In genomic region chrX:47806415-47807404, GRCh38 we compare ENCODE assay signal across 8 cellular contexts. TPM values are rescaled to one million over a fixed set of nuclear protein-coding genes. Genes with fewer than 3 reads are reported as not detected.
DNase-seq lines count a peak whose midpoint lies in the region; ATAC-seq and TF ChIP-seq lines count a peak whose summit lies in the region.
"Not testable (repeated sequence)": the region's sequence is repeated elsewhere in the genome, so short reads cannot be mapped to it uniquely, and the experiment has no call there.

No MANE protein-coding gene starts in this region.

- H3T11ph ChIP-seq in H9 (ENCODE audit: low read length) = not testable (repeated sequence)

- not testable (repeated sequence) for H2BK120ac ChIP-seq in H9 (ENCODE audit: low read depth, low read length, poor library complexity, severe bottlenecking); neuronal stem cell (ENCODE audit: low read depth, low read length)

- peak overlapping the region in 1 of 2 experiments; percentile 40; a peak in 1 of 5 replicates for H3K4me3 Mint-ChIP-seq in H9

- H3K23ac ChIP-seq in H9 (ENCODE audit: insufficient read length, low read depth, low read length); neuronal stem cell (ENCODE audit: low read depth, low read length, poor library complexity): not testable (repeated sequence)

- not testable (repeated sequence) for H2BK20ac ChIP-seq in H9 (ENCODE audit: low read depth, low read length, poor library complexity, severe bottlenecking)

- H3K14ac ChIP-seq in H9 (ENCODE audit: insufficient read depth, low read length) = peak overlapping the region; percentile 85; the same call in 1 of the 2 replicates
- not testable (repeated sequence) for H3K14ac ChIP-seq in neuronal stem cell (ENCODE audit: low read length)

- H3K18ac ChIP-seq in H9 (ENCODE audit: insufficient read length, low read depth, low read length) = peak overlapping the region; percentile 75
- peak overlapping the region; percentile 38 for H3K18ac ChIP-seq in neuronal stem cell (ENCODE audit: low read length)

- not testable (repeated sequence) for H3K9ac ChIP-seq in H9 (ENCODE audit: extremely low read depth, insufficient read length, low read length); neuronal stem cell (ENCODE audit: low read depth, low read length, poor library complexity)

- H4K8ac ChIP-seq in H9 (replicated peaks; ENCODE audit: insufficient read length, low read depth, low read length) = not testable (repeated sequence)
- H4K8ac ChIP-seq in neuronal stem cell (ENCODE audit: low read depth, low read length) = peak overlapping the region; percentile 17

- not testable (repeated sequence) for H3K79me1 ChIP-seq in H9 (ENCODE audit: insufficient read depth, low read depth, low read length, poor library complexity, severe bottlenecking); neuronal stem cell (ENCODE audit: low read depth, low read length)

- not testable (repeated sequence) for H3K36me3 ChIP-seq in ectodermal cell (ENCODE audit: control insufficient read depth, insufficient read depth, low read length); cardiac muscle cell; neuronal stem cell (replicated peaks in 1 of 2; ENCODE audit: control insufficient read depth in 2 of 2, insufficient read depth in 2 of 2, low read length in 2 of 2); upper lobe of right lung

- H3K4me1 Mint-ChIP-seq in H9 = peaks cover 15 to 22% of the 10 kb centered on the region in 2 experiments

- H2AFZ ChIP-seq in H9 (ENCODE audit: low read length) = not testable (repeated sequence)
- peak overlapping the region; percentile 68 for H2AFZ ChIP-seq in neuronal stem cell (ENCODE audit: low read length)

- H3K9me3 Mint-ChIP-seq in H9 = peaks cover 50 to 53% of the 10 kb centered on the region in 2 experiments

- not testable (repeated sequence) for H2AK5ac ChIP-seq in H9 (ENCODE audit: insufficient read length, low read length); neuronal stem cell (ENCODE audit: low read depth, low read length)

- H2BK12ac ChIP-seq in H9 (ENCODE audit: insufficient read length, low read depth, low read length); neuronal stem cell (ENCODE audit: low read length): not testable (repeated sequence)

- peak; percentile 51 for TF ChIP-seq CTCF in H9 (conservative IDR thresholded peaks at IDR 0.05)
- not testable (repeated sequence) for TF ChIP-seq CTCF in cardiac muscle cell (IDR thresholded peaks at IDR 0.05; ENCODE audit: low read depth, low read length); upper lobe of right lung (IDR thresholded peaks at IDR 0.05)

- ATAC-seq in SK-N-SH treated with all-trans-retinoic acid at 6 μM for 48 hours (peak; percentile 42; the same call in 1 of the 3 replicates), upper lobe of right lung (peak; percentile 36)

- not testable (repeated sequence) for H4K20me1 ChIP-seq in H9 (ENCODE audit: control insufficient read depth, insufficient read depth, insufficient read length)

- not testable (repeated sequence) for H4K91ac ChIP-seq in H9 (ENCODE audit: insufficient read length, low read depth, low read length); neuronal stem cell (ENCODE audit: low read depth, low read length, poor library complexity)

- peak overlapping the region; percentile 72 to 96 (median 83); a peak in 6 of 7 replicates for H3K27ac Mint-ChIP-seq in H9

- peaks cover 2 to 12% (median 6%) of the 10 kb centered on the region in 3 experiments; a peak in 4 of 7 replicates for H3K36me3 Mint-ChIP-seq in H9 (ENCODE audit: insufficient read depth in 1 of 3, low read depth in 3 of 3)

- not testable (repeated sequence) for H3K27me3 Mint-ChIP-seq in H9 (ENCODE audit: low read depth)

- not testable (repeated sequence) for H3K4me1 ChIP-seq in H9 (ENCODE audit: insufficient read depth, low read length); ectodermal cell (ENCODE audit: control insufficient read depth, insufficient read depth, low read length); cardiac muscle cell (ENCODE audit: low read depth); neuronal stem cell (ENCODE audit: control insufficient read depth in 2 of 2, insufficient read depth in 1 of 2, low read depth in 1 of 2, low read length in 2 of 2); upper lobe of right lung

- H3K27me3 ChIP-seq in H9 (ENCODE audit: insufficient read depth, low read length); ectodermal cell (ENCODE audit: control insufficient read depth, insufficient read depth, low read length, poor library complexity, severe bottlenecking); cardiac muscle cell; neuronal stem cell (ENCODE audit: control insufficient read depth in 3 of 3, insufficient read depth in 3 of 3, low read depth in 1 of 3, low read length in 3 of 3); upper lobe of right lung: not testable (repeated sequence)

- H3K27ac ChIP-seq in H9 (ENCODE audit: insufficient read length, low read depth, low read length); upper lobe of right lung: not testable (repeated sequence)
- H3K27ac ChIP-seq in ectodermal cell (ENCODE audit: insufficient read depth, low read depth, low read length, poor library complexity, severe bottlenecking) = peak overlapping the region; percentile 67
- H3K27ac ChIP-seq in cardiac muscle cell = peak overlapping the region; percentile 73
- peak overlapping the region; percentile 73 for H3K27ac ChIP-seq in neuronal stem cell (replicated peaks; ENCODE audit: low read length)

- H2BK5ac ChIP-seq in H9 (ENCODE audit: insufficient read length, low read length); neuronal stem cell (ENCODE audit: low read length): not testable (repeated sequence)

- H3K56ac ChIP-seq in H9 (ENCODE audit: insufficient read length, low read depth, low read length) = not testable (repeated sequence)

- not testable (repeated sequence) for H3K79me2 ChIP-seq in H9 (ENCODE audit: insufficient read depth, low read length)

- not testable (repeated sequence) for H2BK15ac ChIP-seq in H9 (ENCODE audit: low read depth, low read length); neuronal stem cell (ENCODE audit: low read length)

- H3K4me2 ChIP-seq in H9 (ENCODE audit: insufficient read depth, insufficient read length, low read length); neuronal stem cell (ENCODE audit: insufficient read depth, low read length, poor library complexity, severe bottlenecking): not testable (repeated sequence)

- H3K4ac ChIP-seq in H9 (ENCODE audit: low read depth, low read length); neuronal stem cell (ENCODE audit: low read length): not testable (repeated sequence)

- H3K23me2 ChIP-seq in H9 (ENCODE audit: insufficient read length, low read depth, low read length, poor library complexity, severe bottlenecking) = not testable (repeated sequence)

- intact Hi-C loops in upper lobe of right lung (cut with DNase I) = not testable (repeated sequence)

- H4K5ac ChIP-seq in H9 (ENCODE audit: insufficient read length, low read depth, low read length) = not testable (repeated sequence)

- no CpG with 5 or more reads among the region's 16 CpGs for WGBS in H9 (ENCODE audit: extremely low coverage, insufficient read length, low lambda C conversion rate)
- 65 to 68% methylated on average over 9 to 14 of the region's 16 CpGs for WGBS in ectodermal cell, 2 experiments
- WGBS in neuronal stem cell (ENCODE audit: extremely low coverage in 2 of 2, insufficient read length in 2 of 2, insufficient replicate concordance in 1 of 2), 2 donors = no CpG with 5 or more reads among the region's 16 CpGs

- DNase-seq in H9 = peak; percentile 73
- peak; percentile 3 for DNase-seq in NCI-H2196 (lab: John Stamatoyannopoulos, UW; ENCODE audit: unreplicated experiment)
- DNase-seq in cardiac muscle cell (ENCODE audit: low read depth in 1 of 2, low spot score in 1 of 2) = peak in 1 of 2 donors; percentile 10
- peak; percentile 6 for DNase-seq in iPS-NIHi11 (ENCODE audit: low spot score)
- DNase-seq in neuronal stem cell (ENCODE audit: low spot score); upper lobe of right lung: not testable (repeated sequence)

- H3K4me3 ChIP-seq in ectodermal cell (ENCODE audit: insufficient read depth, low read depth, low read length); cardiac muscle cell; neuronal stem cell (ENCODE audit: low read length in 2 of 2); upper lobe of right lung: not testable (repeated sequence)

- peaks cover 19% of the 10 kb centered on the region for H3K9me3 ChIP-seq in H9 (ENCODE audit: control insufficient read depth, low read depth, low read length)
- H3K9me3 ChIP-seq in ectodermal cell (ENCODE audit: control insufficient read depth, low read length); cardiac muscle cell (ENCODE audit: low read depth); neuronal stem cell (replicated peaks in 1 of 2; ENCODE audit: control insufficient read depth in 2 of 2, insufficient read depth in 1 of 2, low read depth in 1 of 2, low read length in 2 of 2); upper lobe of right lung: not testable (repeated sequence)

RNA-seq across cellular contexts. Expression of gene ZNF81, which starts 30.0 kb away (rescaled TPM):
- total RNA-seq in H9 (2021) (8.9 and 11.0 TPM in 2 replicates), cardiac muscle cell (4.3 and 12.7 TPM in 2 replicates), upper lobe of right lung (10.0 TPM)
- polyA plus RNA-seq in ectodermal cell (2013, experiment 1 of 4) = 6.1 TPM
- 5.3 TPM for polyA plus RNA-seq in ectodermal cell (2013, experiment 2 of 4)
- polyA plus RNA-seq in ectodermal cell (2013, experiment 3 of 4) = 3.2 TPM
- 3.8 TPM for polyA plus RNA-seq in ectodermal cell (2013, experiment 4 of 4)
- 6.9 and 7.3 TPM in 2 replicates for polyA plus RNA-seq in cardiac muscle cell
- 3.8 TPM for polyA plus RNA-seq in neuronal stem cell (2013, experiment 1 of 2)
- polyA plus RNA-seq in neuronal stem cell (2013, experiment 2 of 2) = 4.3 TPM
